In genomic region chr6:7887278-7887991, GRCh38 we compare ENCODE assay signal across 27 cellular contexts. TPM values are rescaled to one million over a fixed set of nuclear protein-coding genes. Genes with fewer than 3 reads are reported as not detected.
DNase-seq lines count a peak whose midpoint lies in the region; ATAC-seq and TF ChIP-seq lines count a peak whose summit lies in the region.
"Had no signal": no experiment of that assay in that cellular context is flagged by ENCODE, and none has a peak within 500 bp of the region (broad histone marks: within the 10 kb centered on the region; RNA-seq: fewer than 3 reads in every experiment).

No MANE protein-coding gene starts in this region.

- no peaks in the 10 kb centered on the region for H3K9me3 ChIP-seq in mesenchymal stem cell (ENCODE audit: control insufficient read depth, low read length)
- no peaks in the 10 kb centered on the region for H3K9me3 ChIP-seq in aorta (ENCODE audit: control insufficient read depth, low read length)
- H3K9me3 ChIP-seq: SK-N-SH, suprapubic skin, upper lobe of right lung had no signal

- no peak overlapping the region for H2BK12ac ChIP-seq in mesenchymal stem cell (ENCODE audit: low read length in 2 of 2)

- no peak overlapping the region for H3K23ac ChIP-seq in mesenchymal stem cell (ENCODE audit: low read length in 2 of 2)

- no peak for ATAC-seq in aorta (ENCODE audit: low FRiP score)
- ATAC-seq: activated T-cell treated with anti-CD3 and anti-CD28 coated beads, Interleukin-2, amount 50 U/mL, for 4 hours; left cardiac atrium; PC-3; stimulated activated effector memory CD8-positive, alpha-beta T cell treated with anti-CD3 and anti-CD28 coated beads, Interleukin-12 subunit alpha, Interleukin-12 subunit beta, amount 100 ng/mL, for 72 hours; upper lobe of right lung had no signal

- H3K4ac ChIP-seq in mesenchymal stem cell (ENCODE audit: low read depth in 1 of 2, low read length in 2 of 2), result no peak overlapping the region

- H3K27me3 ChIP-seq in mesenchymal stem cell (ENCODE audit: control insufficient read depth in 1 of 2, insufficient read depth in 1 of 2, low read length in 2 of 2) (no peaks in the 10 kb centered on the region), aorta (ENCODE audit: control insufficient read depth in 1 of 2, insufficient read depth in 2 of 2, low read length in 1 of 2) (no peaks in the 10 kb centered on the region)
- H3K27me3 ChIP-seq: suprapubic skin, upper lobe of right lung had no signal

- H3K27ac ChIP-seq in mesenchymal stem cell (ENCODE audit: low read length, poor library complexity, severe bottlenecking) (no peak overlapping the region), aorta (ENCODE audit: low read depth in 1 of 2, low read length in 2 of 2) (no peak overlapping the region)
- H3K27ac ChIP-seq: suprapubic skin, upper lobe of right lung had no signal

- 96% methylated on average over 21 of the region's 21 CpGs for WGBS in mesenchymal stem cell
- 94 to 95% methylated on average over 21 of the region's 21 CpGs for WGBS in aorta, 2 donors

- no peak overlapping the region for H2BK15ac ChIP-seq in mesenchymal stem cell (ENCODE audit: low read depth, poor library complexity, severe bottlenecking)

- peaks cover 35% of the 10 kb centered on the region for H3K79me1 ChIP-seq in mesenchymal stem cell (replicated peaks; ENCODE audit: low read length, poor library complexity, severe bottlenecking)

- no peak overlapping the region for H3K9ac ChIP-seq in mesenchymal stem cell (ENCODE audit: low read length)
- H3K9ac ChIP-seq: SK-N-SH had no signal

- TF ChIP-seq POLR2A in GM15510 (IDR thresholded peaks at IDR 0.05; ENCODE audit: borderline replicate concordance, extremely low read depth, insufficient read length), result peak; percentile 32

- DNase-seq in NCI-H82 (lab: John Stamatoyannopoulos, UW) (peak; percentile 20), NCI-H82 treated with DMSO at 0.1 percent for 48 hours (lab: John Stamatoyannopoulos, UW; ENCODE audit: unreplicated experiment) (no peak), RPMI8226 (peak; percentile 37), mesenchymal stem cell (no peak), aorta (no peak), NCI-H146 treated with DMSO at 0.1 percent for 48 hours (lab: John Stamatoyannopoulos, UW; ENCODE audit: unreplicated experiment) (no peak), SIG-M5 treated with dmso at 0.1 percent for 504 hours (lab: John Stamatoyannopoulos, UW; ENCODE audit: unreplicated experiment) (no peak)
- DNase-seq: 8988T; activated B cell treated with CpG ODN at 0.5 μM for 24 hours; activated CD4-positive, alpha-beta T cell treated with anti-CD3 and anti-CD28 coated beads, Interleukin-2, amount 50 U/mL, for 1 hour; activated gamma-delta T cell treated with Interleukin-2 at 50 U/mL for 16 hours; activated T-cell treated with anti-CD3 and anti-CD28 coated beads, Interleukin-2, amount 50 U/mL, for 4 hours; Calu3; H9; hypothalamus; immature natural killer cell; Karpas-422; left cardiac atrium; NCI-H1694; NCI-H2171; NCI-H510A treated with DMSO at 0.1 percent for 48 hours; PC-3; SK-N-SH; upper lobe of right lung had no signal

- peak overlapping the region; percentile 7 for H2AFZ ChIP-seq in mesenchymal stem cell (ENCODE audit: low read depth, low read length)

- no peak overlapping the region for H4K8ac ChIP-seq in mesenchymal stem cell (ENCODE audit: low read length)

- H2AK5ac ChIP-seq in mesenchymal stem cell (ENCODE audit: low read length, severe bottlenecking), result no peak overlapping the region

- H2BK120ac ChIP-seq in mesenchymal stem cell (ENCODE audit: low read depth, low read length), result no peak overlapping the region

- no peak overlapping the region for H3K18ac ChIP-seq in mesenchymal stem cell (ENCODE audit: low read depth in 1 of 2, low read length in 2 of 2)

- no peak overlapping the region for H3K4me2 ChIP-seq in mesenchymal stem cell (ENCODE audit: low read length, poor library complexity, severe bottlenecking)
- H3K4me2 ChIP-seq: SK-N-SH had no signal

- H4K91ac ChIP-seq in mesenchymal stem cell (ENCODE audit: low read length), result no peak overlapping the region

- H2BK5ac ChIP-seq in mesenchymal stem cell (ENCODE audit: low read depth, low read length, poor library complexity, severe bottlenecking), result no peak overlapping the region

- H3K4me3 ChIP-seq in mesenchymal stem cell (ENCODE audit: insufficient read depth in 1 of 2, low read depth in 1 of 2, low read length in 2 of 2), result no peak overlapping the region
- no peak overlapping the region for H3K4me3 ChIP-seq in aorta (ENCODE audit: low read length in 2 of 2)
- H3K4me3 ChIP-seq: suprapubic skin, upper lobe of right lung had no signal

- intact Hi-C loops in aorta (cut with DNase I), result no loop called here

- H3K4me1 ChIP-seq in mesenchymal stem cell (ENCODE audit: control insufficient read depth, insufficient read depth, low read depth, low read length), result peaks cover 6% of the 10 kb centered on the region
- H3K4me1 ChIP-seq in aorta (ENCODE audit: control insufficient read depth in 1 of 2, insufficient read depth in 2 of 2, low read length in 2 of 2), result no peaks in the 10 kb centered on the region
- H3K4me1 ChIP-seq: suprapubic skin, upper lobe of right lung had no signal

- H3K14ac ChIP-seq in mesenchymal stem cell (ENCODE audit: low read length in 2 of 2), result no peak overlapping the region

- peaks cover 67 to 100% of the 10 kb centered on the region in 2 experiments for H3K36me3 ChIP-seq in mesenchymal stem cell (ENCODE audit: control insufficient read depth in 1 of 2, insufficient read depth in 2 of 2, low read depth in 1 of 2, low read length in 2 of 2)
- peaks cover 10 to 15% of the 10 kb centered on the region in 2 donors for H3K36me3 ChIP-seq in aorta (ENCODE audit: control insufficient read depth in 1 of 2, insufficient read depth in 2 of 2, low read length in 1 of 2)

RNA-seq across cellular contexts. Expression of gene TXNDC5, which starts 23.2 kb away (rescaled TPM):
- polyA plus RNA-seq in mesenchymal stem cell (2013, experiment 1 of 2), result 242 TPM
- polyA plus RNA-seq in mesenchymal stem cell (2013, experiment 2 of 2), result 248 TPM
- total RNA-seq in aorta, result 10 to 100 TPM; 94.7 to 96.7 TPM
- 10 to 100 TPM; 62.5 to 94.0 TPM for polyA plus RNA-seq in aorta

Comparison
In these comparisons a context has a peak if more than half of its experiments do, and no peak if none do; other contexts are left out.
1. DNase-seq: peak in NCI-H82 (single experiment) and RPMI8226 (single experiment); none in NCI-H82 treated with DMSO at 0.1 percent for 48 hours (single experiment), mesenchymal stem cell (single experiment), aorta (0 of 2), NCI-H146 treated with DMSO at 0.1 percent for 48 hours (single experiment) and SIG-M5 treated with dmso at 0.1 percent for 504 hours (single experiment).